8 cellular contexts compared by ENCODE assay signal in genomic region chr9:112173489-112174222, GRCh38. TPM values are rescaled to one million over a fixed set of nuclear protein-coding genes. Genes with fewer than 3 reads are reported as not detected.
DNase-seq lines count a peak whose midpoint lies in the region; ATAC-seq and TF ChIP-seq lines count a peak whose summit lies in the region.

No MANE protein-coding gene starts in this region.

- peak overlapping the region; percentile 92 for H3K4me3 Mint-ChIP-seq in T-helper 2 cell treated with Interferon-gamma antibody and Interleukin-4, amounts not matched to agents 5 μg/mL and 100 μg/mL, for 36 hours
- H3K4me3 Mint-ChIP-seq in glutamatergic neuron (ENCODE audit: unreplicated experiment), result peak overlapping the region; percentile 87
- H3K4me3 Mint-ChIP-seq in stimulated activated memory B cell treated with anti-CD40 and anti-IgM and Interleukin-4, amounts not matched to agents 10 μg/mL and 1 μg/mL and 100 μg/mL, for 72 hours, result peak overlapping the region; percentile 21

- peak overlapping the region; percentile 97 for H3K27ac Mint-ChIP-seq in T-helper 2 cell treated with Interferon-gamma antibody and Interleukin-4, amounts not matched to agents 5 μg/mL and 100 μg/mL, for 36 hours
- no peak overlapping the region for H3K27ac Mint-ChIP-seq in glutamatergic neuron (ENCODE audit: unreplicated experiment)
- peak overlapping the region; percentile 54 for H3K27ac Mint-ChIP-seq in stimulated activated memory B cell treated with anti-CD40 and anti-IgM and Interleukin-4, amounts not matched to agents 10 μg/mL and 1 μg/mL and 100 μg/mL, for 72 hours

- no peak for DNase-seq in T-helper 2 cell treated with Interferon-gamma antibody and Interleukin-4, amounts not matched to agents 5 μg/mL and 100 μg/mL, for 36 hours (ENCODE audit: low spot score)
- no peak for DNase-seq in T-helper 2 cell
- DNase-seq in UCSD-AML1 (lab: John Stamatoyannopoulos, UW; ENCODE audit: unreplicated experiment), result peak; percentile 22
- no peak for DNase-seq in glutamatergic neuron
- DNase-seq in HT-29 (ENCODE audit: low spot score), result no peak
- no peak for DNase-seq in activated CD8-positive, alpha-beta memory T cell treated with anti-CD3 and anti-CD28 coated beads for 24 hours

- no peak for ATAC-seq in stimulated activated memory B cell treated with anti-CD40 and anti-IgM and Interleukin-4, amounts not matched to agents 10 μg/mL and 1 μg/mL and 100 μg/mL, for 72 hours
- no peak for ATAC-seq in HG03039 (IDR thresholded peaks at IDR 0.05; ENCODE audit: unreplicated experiment)

- peaks cover 2% of the 10 kb centered on the region for H3K27me3 Mint-ChIP-seq in T-helper 2 cell treated with Interferon-gamma antibody and Interleukin-4, amounts not matched to agents 5 μg/mL and 100 μg/mL, for 36 hours (ENCODE audit: low read depth)
- peaks cover 5% of the 10 kb centered on the region for H3K27me3 Mint-ChIP-seq in glutamatergic neuron (ENCODE audit: unreplicated experiment)
- H3K27me3 Mint-ChIP-seq in stimulated activated memory B cell treated with anti-CD40 and anti-IgM and Interleukin-4, amounts not matched to agents 10 μg/mL and 1 μg/mL and 100 μg/mL, for 72 hours, result no peaks in the 10 kb centered on the region

- no peak for TF ChIP-seq CTCF in glutamatergic neuron (IDR thresholded peaks at IDR 0.05; ENCODE audit: partially characterized antibody, unreplicated experiment)

- H3K9me3 Mint-ChIP-seq in T-helper 2 cell treated with Interferon-gamma antibody and Interleukin-4, amounts not matched to agents 5 μg/mL and 100 μg/mL, for 36 hours, result peaks cover 4% of the 10 kb centered on the region
- H3K9me3 Mint-ChIP-seq in glutamatergic neuron (ENCODE audit: unreplicated experiment), result peaks cover 6% of the 10 kb centered on the region
- no peaks in the 10 kb centered on the region for H3K9me3 Mint-ChIP-seq in stimulated activated memory B cell treated with anti-CD40 and anti-IgM and Interleukin-4, amounts not matched to agents 10 μg/mL and 1 μg/mL and 100 μg/mL, for 72 hours

- H3K36me3 Mint-ChIP-seq in T-helper 2 cell treated with Interferon-gamma antibody and Interleukin-4, amounts not matched to agents 5 μg/mL and 100 μg/mL, for 36 hours (ENCODE audit: low read depth), result peaks cover 44% of the 10 kb centered on the region
- peaks cover 9% of the 10 kb centered on the region for H3K36me3 Mint-ChIP-seq in glutamatergic neuron (ENCODE audit: unreplicated experiment)
- no peaks in the 10 kb centered on the region for H3K36me3 Mint-ChIP-seq in stimulated activated memory B cell treated with anti-CD40 and anti-IgM and Interleukin-4, amounts not matched to agents 10 μg/mL and 1 μg/mL and 100 μg/mL, for 72 hours

- H3K4me1 Mint-ChIP-seq in T-helper 2 cell treated with Interferon-gamma antibody and Interleukin-4, amounts not matched to agents 5 μg/mL and 100 μg/mL, for 36 hours (ENCODE audit: low read depth), result peaks cover 74% of the 10 kb centered on the region
- H3K4me1 Mint-ChIP-seq in glutamatergic neuron (ENCODE audit: low read depth, unreplicated experiment), result peaks cover 10% of the 10 kb centered on the region
- peaks cover 35% of the 10 kb centered on the region for H3K4me1 Mint-ChIP-seq in stimulated activated memory B cell treated with anti-CD40 and anti-IgM and Interleukin-4, amounts not matched to agents 10 μg/mL and 1 μg/mL and 100 μg/mL, for 72 hours

RNA-seq across cellular contexts. Expression of gene SUSD1, which starts 1.4 kb away (rescaled TPM):
- total RNA-seq in glutamatergic neuron (ENCODE audit: unreplicated experiment), result 19.9 TPM
- 11.2 and 15.0 TPM in 2 replicates for total RNA-seq in HT-29 (2014; rRNA removed; shearing (Covaris generic))

Comparison
In these comparisons a context has a peak if more than half of its experiments do, and no peak if none do; other contexts are left out.
1. H3K4me3 Mint-ChIP-seq: peak in every context shown above with its lines; median percentile 92 in T-helper 2 cell treated with Interferon-gamma antibody and Interleukin-4, amounts not matched to agents 5 μg/mL and 100 μg/mL, for 36 hours; 87 in glutamatergic neuron; 21 in stimulated activated memory B cell treated with anti-CD40 and anti-IgM and Interleukin-4, amounts not matched to agents 10 μg/mL and 1 μg/mL and 100 μg/mL, for 72 hours.